In genomic region chr13:113834496-113835200, GRCh38 we compare ENCODE assay signal across 30 cellular contexts. TPM values are rescaled to one million over a fixed set of nuclear protein-coding genes. Genes with fewer than 3 reads are reported as not detected.
DNase-seq lines count a peak whose midpoint lies in the region; ATAC-seq, FAIRE-seq and TF ChIP-seq lines count a peak whose summit lies in the region.
"Had no signal": no experiment of that assay in that cellular context is flagged by ENCODE, and none has a peak within 500 bp of the region (broad histone marks: within the 10 kb centered on the region; RNA-seq: fewer than 3 reads in every experiment).

No MANE protein-coding gene starts in this region.

- H3K79me2 ChIP-seq in K562 (ENCODE audit: control insufficient read depth, insufficient read depth, low read length) = no peaks in the 10 kb centered on the region

- no peak for TF ChIP-seq EP300 in K562 (IDR thresholded peaks at IDR 0.05; ENCODE audit: low read length)

- no peaks in the 10 kb centered on the region for H4K20me1 ChIP-seq in K562 (replicated peaks; ENCODE audit: control insufficient read depth, insufficient read depth, low read length)

- FAIRE-seq in K562 (lab: Jason Lieb, UNC) = no peak
- FAIRE-seq: endometrium had no signal

- no peak overlapping the region for H3K4me3 Mint-ChIP-seq in endothelial cell (ENCODE audit: unreplicated experiment)
- H3K4me3 Mint-ChIP-seq: activated CD8-positive, alpha-beta T cell treated with anti-CD3 and anti-CD28 coated beads for 36 hours; activated naive CD4-positive, alpha-beta T cell treated with anti-CD3 and anti-CD28 coated beads for 36 hours; CD4-positive, CD25-positive, alpha-beta regulatory T cell; stimulated activated effector memory CD8-positive, alpha-beta T cell treated with anti-CD3 and anti-CD28 coated beads, Interleukin-12 subunit alpha, Interleukin-12 subunit beta, amount 100 ng/mL, for 72 hours; T-helper 17 cell had no signal

- H3K4me2 ChIP-seq in K562 (ENCODE audit: insufficient read depth, low read length) = no peak overlapping the region

- TF ChIP-seq RAD21 in K562 (CRISPR knock-in tag; conservative IDR thresholded peaks at IDR 0.05 in 1 of 2, IDR thresholded peaks at IDR 0.05 in 1 of 2) = no peak

- ATAC-seq in Right ventricle myocardium inferior (no peak), K562 (no peak), lower lobe of right lung (no peak)
- ATAC-seq: activated CD8-positive, alpha-beta T cell treated with anti-CD3 and anti-CD28 coated beads for 36 hours; body of pancreas; stimulated activated effector memory CD8-positive, alpha-beta T cell treated with anti-CD3 and anti-CD28 coated beads, Interleukin-12 subunit alpha, Interleukin-12 subunit beta, amount 100 ng/mL, for 72 hours; T-helper 17 cell had no signal

- CTCF ChIA-PET in K562 (lab: Yijun Ruan, JAX; ENCODE audit: low intra/inter-chr PET ratio) = no interaction called here

- 88% methylated on average over 21 of the region's 38 CpGs for WGBS in K562 (ENCODE audit: insufficient coverage, low coverage, missing lambda C conversion rate)

- POLR2A ChIA-PET in K562 (lab: Yijun Ruan, JAX) = no interaction called here

- H3K27me3 Mint-ChIP-seq in endothelial cell (ENCODE audit: unreplicated experiment) = peaks cover 21% of the 10 kb centered on the region
- H3K27me3 Mint-ChIP-seq: activated CD8-positive, alpha-beta T cell treated with anti-CD3 and anti-CD28 coated beads for 36 hours; CD4-positive, CD25-positive, alpha-beta regulatory T cell; T-helper 17 cell had no signal

- in situ Hi-C loops in K562 (cut with MboI) = no loop called here

- H3K27ac Mint-ChIP-seq in endothelial cell (ENCODE audit: unreplicated experiment) = no peak overlapping the region
- H3K27ac Mint-ChIP-seq: activated CD8-positive, alpha-beta T cell treated with anti-CD3 and anti-CD28 coated beads for 36 hours; CD4-positive, CD25-positive, alpha-beta regulatory T cell; stimulated activated effector memory CD8-positive, alpha-beta T cell treated with anti-CD3 and anti-CD28 coated beads, Interleukin-12 subunit alpha, Interleukin-12 subunit beta, amount 100 ng/mL, for 72 hours; T-helper 17 cell had no signal

- no peak overlapping the region for H3K9ac ChIP-seq in K562 (ENCODE audit: insufficient read depth in 1 of 2, low read depth in 2 of 2, low read length in 2 of 2)

- TF ChIP-seq POLR2A in K562 (conservative IDR thresholded peaks at IDR 0.05) (no peak), uterus (IDR thresholded peaks at IDR 0.05) (no peak)

- DNase-seq in Right ventricle myocardium inferior (ENCODE audit: missing footprints) (peak; percentile 63), right atrium auricular region (ENCODE audit: low spot score) (no peak), K562 (ENCODE audit: extremely low read depth in 1 of 4, low spot score in 3 of 4) (no peak), lower lobe of right lung (peak; percentile 45), uterus (no peak), AG08396 (ENCODE audit: low spot score) (no peak), endothelial cell (ENCODE audit: low spot score) (no peak)
- DNase-seq in activated CD4-positive, alpha-beta T cell treated with anti-CD3 and anti-CD28 coated beads, Interleukin-2, amount 50 U/mL, for 4 hours = no peak
- DNase-seq: activated CD4-positive, alpha-beta T cell treated with anti-CD3 and anti-CD28 coated beads for 1 hour; activated CD8-positive, alpha-beta memory T cell treated with anti-CD3 and anti-CD28 coated beads, Interleukin-2, amount 50 U/mL, for 48 hours; activated CD8-positive, alpha-beta T cell treated with anti-CD3 and anti-CD28 coated beads for 36 hours; activated naive CD4-positive, alpha-beta T cell treated with anti-CD3 and anti-CD28 coated beads for 36 hours; adrenal gland; body of pancreas; Calu3; CD4-positive, CD25-positive, alpha-beta regulatory T cell; DND-41; foreskin melanocyte; GF-D8; H7; Karpas-422; mesendoderm; NCI-H1930; T-helper 17 cell; transverse colon had no signal

- intact Hi-C loops in Right ventricle myocardium inferior (cut with DNase I) (no loop called here), K562 (cut with micrococcal nuclease) (no loop called here), lower lobe of right lung (cut with DNase I) (no loop called here), uterus (cut with DNase I; ENCODE audit: low total_unique reads) (no loop called here)

- no peak overlapping the region for H3K27ac ChIP-seq in right atrium auricular region
- no peak overlapping the region for H3K27ac ChIP-seq in K562 (ENCODE audit: extremely low read depth, low read depth, low read length)
- H3K27ac ChIP-seq in lower lobe of right lung = no peak overlapping the region
- H3K27ac ChIP-seq in uterus = peak overlapping the region; percentile 72 to 74
- H3K27ac ChIP-seq: 22Rv1, adrenal gland, body of pancreas, neutrophil, transverse colon had no signal

- H3K36me3 Mint-ChIP-seq in endothelial cell (ENCODE audit: low read depth, unreplicated experiment) = no peaks in the 10 kb centered on the region
- H3K36me3 Mint-ChIP-seq: CD4-positive, CD25-positive, alpha-beta regulatory T cell; stimulated activated effector memory CD8-positive, alpha-beta T cell treated with anti-CD3 and anti-CD28 coated beads, Interleukin-12 subunit alpha, Interleukin-12 subunit beta, amount 100 ng/mL, for 72 hours had no signal

- H3K4me3 ChIP-seq in right atrium auricular region (no peak overlapping the region), K562 (no peak overlapping the region), lower lobe of right lung (no peak overlapping the region), uterus (no peak overlapping the region)
- H3K4me3 ChIP-seq: adrenal gland, body of pancreas, dorsolateral prefrontal cortex, transverse colon had no signal

- peaks cover 10% of the 10 kb centered on the region for H3K4me1 Mint-ChIP-seq in endothelial cell (ENCODE audit: unreplicated experiment)
- H3K4me1 Mint-ChIP-seq: CD4-positive, CD25-positive, alpha-beta regulatory T cell; T-helper 17 cell had no signal

- H2AFZ ChIP-seq in K562 (ENCODE audit: low read depth, low read length) = no peak overlapping the region

- H3K9me3 ChIP-seq in right atrium auricular region = no peaks in the 10 kb centered on the region
- no peaks in the 10 kb centered on the region for H3K9me3 ChIP-seq in K562 (replicated peaks; ENCODE audit: control insufficient read depth, insufficient read depth, low read depth, low read length)
- no peaks in the 10 kb centered on the region for H3K9me3 ChIP-seq in lower lobe of right lung
- H3K9me3 ChIP-seq in uterus = no peaks in the 10 kb centered on the region
- H3K9me3 ChIP-seq: adrenal gland, body of pancreas, neutrophil, transverse colon had no signal

- no peak for TF ChIP-seq CTCF in right atrium auricular region (IDR thresholded peaks at IDR 0.05)
- no peak for TF ChIP-seq CTCF in K562 (IDR thresholded peaks at IDR 0.05 in 2 of 3, conservative IDR thresholded peaks at IDR 0.05 in 1 of 3; ENCODE audit: insufficient read depth in 2 of 3, low read depth in 1 of 3, low read length in 3 of 3)
- no peak for TF ChIP-seq CTCF in lower lobe of right lung (IDR thresholded peaks at IDR 0.05)
- TF ChIP-seq CTCF in uterus (IDR thresholded peaks at IDR 0.05) = no peak
- no peak for TF ChIP-seq CTCF in endothelial cell (IDR thresholded peaks at IDR 0.05; ENCODE audit: unreplicated experiment)

- H3K27me3 ChIP-seq in right atrium auricular region (no peaks in the 10 kb centered on the region), K562 (ENCODE audit: control insufficient read depth in 2 of 2, insufficient read depth in 2 of 2, low read length in 2 of 2) (no peaks in the 10 kb centered on the region), lower lobe of right lung (ENCODE audit: low read depth) (no peaks in the 10 kb centered on the region), uterus (no peaks in the 10 kb centered on the region)
- H3K27me3 ChIP-seq: adrenal gland, body of pancreas, dorsolateral prefrontal cortex, transverse colon had no signal

- H3K36me3 ChIP-seq in right atrium auricular region = peaks cover 43% of the 10 kb centered on the region
- H3K36me3 ChIP-seq in K562 (ENCODE audit: control insufficient read depth, insufficient read depth, low read length) = no peaks in the 10 kb centered on the region
- peaks cover 43% of the 10 kb centered on the region for H3K36me3 ChIP-seq in lower lobe of right lung
- H3K36me3 ChIP-seq in uterus = no peaks in the 10 kb centered on the region
- H3K36me3 ChIP-seq: neutrophil had no signal

- no peaks in the 10 kb centered on the region for H3K9me3 Mint-ChIP-seq in endothelial cell (ENCODE audit: unreplicated experiment)
- H3K9me3 Mint-ChIP-seq: activated CD8-positive, alpha-beta T cell treated with anti-CD3 and anti-CD28 coated beads for 36 hours; activated naive CD4-positive, alpha-beta T cell treated with anti-CD3 and anti-CD28 coated beads for 36 hours; CD4-positive, CD25-positive, alpha-beta regulatory T cell; stimulated activated effector memory CD8-positive, alpha-beta T cell treated with anti-CD3 and anti-CD28 coated beads, Interleukin-12 subunit alpha, Interleukin-12 subunit beta, amount 100 ng/mL, for 72 hours had no signal

- H3K4me1 ChIP-seq in right atrium auricular region (peaks cover 0 to 30% of the 10 kb centered on the region in 2 donors), K562 (replicated peaks in 1 of 2; ENCODE audit: control insufficient read depth in 2 of 2, insufficient read depth in 2 of 2, low read length in 2 of 2) (peaks cover 0 to 24% of the 10 kb centered on the region in 2 experiments; a peak in 2 of 5 replicates), lower lobe of right lung (peaks cover 27% of the 10 kb centered on the region), uterus (peaks cover 3 to 23% of the 10 kb centered on the region in 2 donors)

- no peaks in the 10 kb centered on the region for H3K9me1 ChIP-seq in K562 (ENCODE audit: control insufficient read depth, insufficient read depth, low read length)

- BruUV-seq in K562 (replicated peaks; lab: Mats Ljungman, UMichigan) = no TSS peak

RNA-seq across cellular contexts. Expression of gene GAS6, which starts 29.2 kb away (rescaled TPM):
- total RNA-seq in Right ventricle myocardium inferior (189 TPM), right atrium auricular region (100 to 1,000 TPM; 206 to 254 TPM), K562 (2014; rRNA removed) (8.4 and 8.8 TPM in 2 replicates), K562 (2014; rRNA removed; fragmentation: Illumina TruSeq; extraction: Trizol) (0.99 and 1.7 TPM in 2 replicates), K562 (2015; rRNA removed; fragmentation: Illumina TruSeq; extraction: Trizol) (4.2 and 4.6 TPM in 2 replicates), K562 (2021) (9.6 and 9.7 TPM in 2 replicates), lower lobe of right lung (111 TPM), uterus (100 to 1,000 TPM; 128 to 287 (median 199) TPM), endothelial cell (ENCODE audit: unreplicated experiment) (19.8 TPM)
- total RNA-seq in K562 (2011; cell fraction: chromatin; rRNA removed; ENCODE audit: low replicate concordance) = 18.0 and 37.2 TPM in 2 replicates
- total RNA-seq in K562 (2011; cell fraction: nucleolus; rRNA removed) = 25.2 and 27.5 TPM in 2 replicates
- total RNA-seq in K562 (2011; cell fraction: nucleoplasm; rRNA removed) = 19.7 and 20.2 TPM in 2 replicates
- polyA plus RNA-seq in K562 (2011; rRNA removed) (4.9 and 8.8 TPM in 2 replicates), K562 (2014; fragmentation: Illumina TruSeq; extraction: Trizol) (4.4 and 6.1 TPM in 2 replicates), K562 (2014; fragmentation: Nextera tagmentation; extraction: Ambion mirVana) (under 1 TPM in 1 of 2 experiments, not detected in 1; 0.14 TPM), K562 (2014; rRNA removed) (9.7 and 10.9 TPM in 2 replicates)
- polyA plus RNA-seq in K562 (2011; cell fraction: cytosol; rRNA removed) = 9.4 and 10.6 TPM in 2 replicates
- 24.5 and 26.4 TPM in 2 replicates for polyA plus RNA-seq in K562 (2011; cell fraction: nucleus; rRNA removed)
- polyA plus RNA-seq in K562 (2012) = 10.4 and 26.9 TPM in 2 replicates
- polyA minus RNA-seq in K562 (2011; rRNA and poly(A)+ RNA removed) = 2.0 and 2.2 TPM in 2 replicates
- 2.3 and 4.6 TPM in 2 replicates for polyA minus RNA-seq in K562 (2011; cell fraction: cytosol; rRNA and poly(A)+ RNA removed)
- 2.8 and 4.3 TPM in 2 replicates for polyA minus RNA-seq in K562 (2011; cell fraction: nucleus; rRNA and poly(A)+ RNA removed)

Comparison
In these comparisons a context has a peak if more than half of its experiments do, and no peak if none do; other contexts are left out.
1. DNase-seq: peak in Right ventricle myocardium inferior (single experiment) and lower lobe of right lung (single experiment); none in right atrium auricular region (single experiment), K562 (0 of 4), uterus (0 of 2), AG08396 (single experiment), activated CD4-positive, alpha-beta T cell treated with anti-CD3 and anti-CD28 coated beads, Interleukin-2, amount 50 U/mL, for 4 hours (0 of 2) and endothelial cell (single experiment).
2. H3K27ac ChIP-seq: peak in uterus (2 of 2); none in right atrium auricular region (0 of 2), K562 (single experiment) and lower lobe of right lung (single experiment).